Comparison of ENCODE assay signal across 8 cellular contexts in the genomic region with DNA sequence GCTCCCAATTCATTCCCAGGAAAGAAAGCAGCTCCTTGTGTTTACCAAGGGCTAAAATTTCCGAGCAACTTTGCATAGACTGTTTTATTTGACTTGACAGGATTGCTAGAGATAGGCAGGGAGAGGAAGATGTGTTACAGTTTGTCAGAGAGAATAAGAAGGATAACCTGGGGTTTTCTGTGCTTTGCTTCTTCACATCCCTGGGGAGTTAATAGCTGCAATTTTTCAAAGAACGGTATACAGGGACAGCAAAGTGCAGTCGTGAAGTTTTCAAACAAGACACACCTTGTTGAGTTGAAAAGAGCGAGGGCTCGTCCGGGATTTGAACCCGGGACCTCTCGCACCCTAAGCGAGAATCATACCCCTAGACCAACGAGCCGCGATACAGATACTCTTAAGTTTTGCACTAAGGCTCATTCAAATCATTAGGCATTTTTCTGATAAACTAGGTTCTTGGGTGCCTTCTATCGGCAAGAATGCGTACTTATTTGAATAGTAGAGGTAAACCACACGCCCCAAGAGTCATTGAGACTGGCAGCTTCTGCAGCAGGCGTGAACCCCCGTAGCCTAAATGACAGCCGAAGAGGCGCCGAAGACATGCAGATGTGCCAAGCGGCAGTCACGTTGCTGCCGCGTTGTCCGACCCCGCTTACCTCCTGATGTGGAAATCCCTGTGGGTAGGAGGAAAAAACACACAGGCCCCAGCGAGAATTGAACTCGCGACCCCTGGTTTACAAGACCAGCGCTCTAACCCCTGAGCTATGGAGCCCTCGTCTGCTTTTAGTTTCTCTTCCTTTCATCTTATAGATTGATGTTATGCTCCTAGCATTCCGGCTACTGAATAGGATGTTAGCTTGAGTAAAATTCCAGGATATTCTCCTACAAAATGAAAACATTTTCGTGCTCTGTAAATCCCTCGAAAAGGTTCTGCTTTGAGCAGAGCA. TPM values are rescaled to one million over a fixed set of nuclear protein-coding genes. Genes with fewer than 3 reads are reported as not detected.
DNase-seq lines count a peak whose midpoint lies in the region; ATAC-seq and TF ChIP-seq lines count a peak whose summit lies in the region.

No MANE protein-coding gene starts in this region.

- H3K79me2 ChIP-seq in SU-DHL-6 (ENCODE audit: insufficient read depth, low read length), result no peaks in the 10 kb centered on the region

- no peaks in the 10 kb centered on the region for H4K20me1 ChIP-seq in SU-DHL-6 (ENCODE audit: low read depth, low read length)

- H3K4me2 ChIP-seq in SU-DHL-6 (ENCODE audit: low read depth, low read length, poor library complexity, severe bottlenecking), result peak overlapping the region; percentile 53

- TF ChIP-seq CTCF in GM12865 (IDR thresholded peaks at IDR 0.05; ENCODE audit: insufficient read depth, low read depth, low read length, missing control alignments) (peak; percentile 62), SU-DHL-6 (IDR thresholded peaks at IDR 0.05; ENCODE audit: insufficient read depth, low read length, poor library complexity, severe bottlenecking) (peak; percentile 42), adrenal gland (IDR thresholded peaks at IDR 0.05) (peak; percentile 25 to 98 (median 88))

- peak overlapping the region; percentile 52 for H3K4me3 ChIP-seq in GM12865 (ENCODE audit: low read depth, low read length)
- H3K4me3 ChIP-seq in SU-DHL-6 (ENCODE audit: insufficient read depth, low read length, poor library complexity, severe bottlenecking), result peak overlapping the region; percentile 2
- H3K4me3 ChIP-seq in adrenal gland, result peak overlapping the region in 2 of 4 donors; percentile 17 to 65

- no peaks in the 10 kb centered on the region for H3K9me3 ChIP-seq in SU-DHL-6 (ENCODE audit: insufficient read depth, low read length)
- no peaks in the 10 kb centered on the region for H3K9me3 ChIP-seq in adrenal gland (replicated peaks in 1 of 3)

- peak; percentile 78 for ATAC-seq in HG02759 (IDR thresholded peaks at IDR 0.05; ENCODE audit: unreplicated experiment)
- ATAC-seq in left cardiac atrium, result peak; percentile 79 to 88

- peaks cover 0 to 11% of the 10 kb centered on the region in 2 donors for H3K4me1 ChIP-seq in adrenal gland (replicated peaks in 1 of 2)

- H2AFZ ChIP-seq in SU-DHL-6 (ENCODE audit: low read depth, low read length, severe bottlenecking), result no peak overlapping the region

- DNase-seq in GM12865 (ENCODE audit: low read depth) (peak; percentile 99), NCI-H1105 treated with DMSO at 0.1 percent for 48 hours (lab: John Stamatoyannopoulos, UW) (peak; percentile 98), adrenal gland (peak; percentile 77 to 94 (median 86)), left cardiac atrium (peak; percentile 83), posterior vena cava (ENCODE audit: low spot score) (peak; percentile 93), ureter (ENCODE audit: low spot score) (peak; percentile 85)

- no peak overlapping the region for H3K9ac ChIP-seq in SU-DHL-6 (ENCODE audit: low read length)

- intact Hi-C loops in adrenal gland (cut with DNase I) (loop anchor here (2.0 to 5.0 kb wide), 2 partner anchors 69 kb away; a partner anchor contains a TSS), left cardiac atrium (cut with DNase I) (loop anchor here (1.0 to 5.0 kb wide), 5 partner anchors 69 to 286 kb away; a partner anchor contains a TSS), posterior vena cava (cut with DNase I) (loop anchor here (5.0 to 10.0 kb wide), 4 partner anchors 69 to 201 kb away; a partner anchor contains a TSS)

- TF ChIP-seq POLR2A in adrenal gland (IDR thresholded peaks at IDR 0.05), result no peak

- no peaks in the 10 kb centered on the region for H3K36me3 ChIP-seq in SU-DHL-6 (ENCODE audit: low read length)
- H3K36me3 ChIP-seq in adrenal gland (replicated peaks in 1 of 2), result no peaks in the 10 kb centered on the region

- 0 to 1% (median 0%) methylated on average over 32 to 34 of the region's 34 CpGs for WGBS in adrenal gland, 4 donors

- no peaks in the 10 kb centered on the region for H3K27me3 ChIP-seq in SU-DHL-6 (ENCODE audit: low read length)
- no peaks in the 10 kb centered on the region for H3K27me3 ChIP-seq in adrenal gland

- H3K9me2 ChIP-seq in SU-DHL-6 (replicated peaks; ENCODE audit: insufficient read depth, low read length), result no peaks in the 10 kb centered on the region

- peaks cover 25% of the 10 kb centered on the region; the same call in 1 of the 2 replicates for H3F3A ChIP-seq in SU-DHL-6 (ENCODE audit: insufficient read depth)

- no peak overlapping the region for H3K27ac ChIP-seq in SU-DHL-6 (ENCODE audit: low read depth, low read length)
- H3K27ac ChIP-seq in adrenal gland, result peak overlapping the region in 3 of 5 donors; percentile 53 to 84 (median 67)

RNA-seq across cellular contexts. Expression of a gene that starts 22.2 kb away (rescaled TPM):
- total RNA-seq in adrenal gland (not detected), left cardiac atrium (not detected), posterior vena cava (not detected), ureter (not detected)
- not detected for polyA plus RNA-seq in adrenal gland

RNA-seq across cellular contexts. Expression of a gene that starts 25.6 kb away (rescaled TPM):
- total RNA-seq in adrenal gland (not detected), left cardiac atrium (not detected), posterior vena cava (not detected), ureter (not detected)
- under 1 TPM in 1 of 3 donors, not detected in 2; 0.57 TPM for polyA plus RNA-seq in adrenal gland

RNA-seq across cellular contexts. Expression of a gene that starts 28.1 kb away (rescaled TPM):
- not detected for total RNA-seq in adrenal gland
- not detected for polyA plus RNA-seq in adrenal gland
- total RNA-seq in left cardiac atrium, result not detected
- not detected for total RNA-seq in posterior vena cava
- total RNA-seq in ureter, result not detected

RNA-seq across cellular contexts. Expression of a gene that starts 52.5 kb away (rescaled TPM):
- total RNA-seq in adrenal gland, result not detected
- polyA plus RNA-seq in adrenal gland, result not detected
- total RNA-seq in left cardiac atrium, result not detected
- total RNA-seq in posterior vena cava, result not detected
- total RNA-seq in ureter, result not detected
